In the genomic region with DNA sequence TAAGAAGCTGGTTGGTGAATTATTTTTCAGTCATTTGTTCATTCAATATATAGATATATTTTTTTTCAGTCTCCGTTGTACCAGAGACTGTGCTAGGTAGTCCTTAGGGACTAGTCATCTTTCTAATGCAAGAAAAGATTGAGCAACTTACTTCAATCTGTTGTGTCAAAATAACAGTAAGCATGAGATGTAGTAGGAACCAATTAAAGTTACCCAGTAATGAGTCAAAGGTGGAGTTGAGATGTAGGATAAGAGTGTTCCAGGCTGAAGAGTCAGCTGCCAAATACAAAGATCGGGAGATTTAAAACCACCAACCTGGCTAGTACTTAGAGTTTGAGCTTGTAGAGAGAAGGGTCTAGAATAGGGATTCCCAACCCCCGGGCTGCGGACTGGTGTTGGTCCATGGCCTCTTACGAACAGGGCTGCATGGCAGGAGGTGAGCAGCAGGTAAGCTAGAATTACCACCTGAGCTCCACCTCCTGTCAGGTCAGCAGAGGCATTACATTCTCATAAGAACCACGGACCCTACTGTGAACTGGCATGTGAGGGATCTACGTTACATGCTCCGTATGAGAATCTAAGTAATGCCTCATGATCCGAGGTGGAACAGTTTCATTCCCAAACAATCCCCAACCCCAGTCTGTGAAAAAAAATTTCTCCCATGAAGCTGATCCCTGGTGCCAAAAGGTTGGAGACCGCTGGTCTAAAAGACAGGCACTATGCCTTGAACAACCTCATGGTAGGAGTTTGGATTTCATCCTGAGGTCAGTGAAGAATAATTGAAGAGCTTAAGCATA, we compare ENCODE assay signal across 18 cellular contexts.
DNase-seq lines count a peak whose midpoint lies in the region; TF ChIP-seq lines count a peak whose summit lies in the region.
"Had no signal": no experiment of that assay in that cellular context is flagged by ENCODE, and none has a peak within 500 bp of the region (broad histone marks: within the 10 kb centered on the region; RNA-seq: fewer than 3 reads in every experiment).

No MANE protein-coding gene starts in this region.

- no peak for TF ChIP-seq CTCF in endodermal cell (conservative IDR thresholded peaks at IDR 0.05)

- DNase-seq in G401 (ENCODE audit: low spot score) (peak; percentile 65), NCI-H69 (lab: John Stamatoyannopoulos, UW) (peak; percentile 16), endodermal cell (peak; percentile 67), neuronal stem cell (ENCODE audit: low spot score) (no peak), NCI-H1694 (lab: John Stamatoyannopoulos, UW) (no peak), SIG-M5 treated with dmso at 0.1 percent for 504 hours (lab: John Stamatoyannopoulos, UW; ENCODE audit: unreplicated experiment) (no peak), H4 (ENCODE audit: low spot score) (no peak)
- DNase-seq: DMS79; NCI-H1048; NCI-H1436; NCI-H510A; NK-92 treated with Interleukin-12 subunit alpha and Interleukin-12 subunit beta, amount 100 ng/mL, for 24 hours; SIG-M5; T-cell had no signal

- H2BK15ac ChIP-seq in neuronal stem cell (ENCODE audit: low read length) = no peak overlapping the region

- H3K4me1 Mint-ChIP-seq in endodermal cell = peaks cover 11% of the 10 kb centered on the region
- H3K4me1 Mint-ChIP-seq: B cell, CD14-positive monocyte, IgD-negative memory B cell, T-cell had no signal

- in situ Hi-C loops in G401 (cut with HindIII; ENCODE audit: low sequenced_read_pairs) = no loop called here

- H3K4ac ChIP-seq in neuronal stem cell (ENCODE audit: low read length) = no peak overlapping the region

- H2AK5ac ChIP-seq in neuronal stem cell (ENCODE audit: low read depth, low read length) = peak overlapping the region; percentile 17

- H3K4me3 Mint-ChIP-seq in endodermal cell = no peak overlapping the region
- H3K4me3 Mint-ChIP-seq: B cell, CD14-positive monocyte, T-cell had no signal

- H3K27ac ChIP-seq in endodermal cell (ENCODE audit: low read depth, low read length) (no peak overlapping the region), neuronal stem cell (replicated peaks; ENCODE audit: low read length) (no peak overlapping the region)
- H3K27ac ChIP-seq: GM23248 had no signal

- H3K14ac ChIP-seq in neuronal stem cell (ENCODE audit: low read length) = no peak overlapping the region

- no peaks in the 10 kb centered on the region for H3K79me1 ChIP-seq in neuronal stem cell (ENCODE audit: low read depth, low read length)

- no peak overlapping the region for H2BK5ac ChIP-seq in neuronal stem cell (ENCODE audit: low read length)

- H2BK12ac ChIP-seq in neuronal stem cell (ENCODE audit: low read length) = no peak overlapping the region

- H3K9me3 ChIP-seq in endodermal cell (ENCODE audit: control insufficient read depth, low read length) = no peaks in the 10 kb centered on the region
- H3K9me3 ChIP-seq in neuronal stem cell (replicated peaks in 1 of 2; ENCODE audit: control insufficient read depth in 2 of 2, insufficient read depth in 1 of 2, low read depth in 1 of 2, low read length in 2 of 2) = no peaks in the 10 kb centered on the region

- H3K23ac ChIP-seq in neuronal stem cell (ENCODE audit: low read depth, low read length, poor library complexity) = no peak overlapping the region

- H3K27ac Mint-ChIP-seq in endodermal cell = no peak overlapping the region
- H3K27ac Mint-ChIP-seq: B cell, CD14-positive monocyte, IgD-negative memory B cell, T-cell had no signal

- no peaks in the 10 kb centered on the region for H3K27me3 Mint-ChIP-seq in endodermal cell (ENCODE audit: insufficient read depth)
- H3K27me3 Mint-ChIP-seq: B cell, IgD-negative memory B cell, T-cell had no signal

- H2BK120ac ChIP-seq in neuronal stem cell (ENCODE audit: low read depth, low read length) = no peak overlapping the region

- no peaks in the 10 kb centered on the region for H3K36me3 Mint-ChIP-seq in endodermal cell (ENCODE audit: low read depth)
- H3K36me3 Mint-ChIP-seq: CD14-positive monocyte, IgD-negative memory B cell, T-cell had no signal

- peak overlapping the region; percentile 46 for H3K18ac ChIP-seq in neuronal stem cell (ENCODE audit: low read length)

- no peak overlapping the region for H3K4me3 ChIP-seq in endodermal cell (ENCODE audit: low read length)
- no peak overlapping the region for H3K4me3 ChIP-seq in neuronal stem cell (ENCODE audit: low read length in 2 of 2)
- H3K4me3 ChIP-seq: GM23248 had no signal

- no peaks in the 10 kb centered on the region for H3K27me3 ChIP-seq in endodermal cell (ENCODE audit: control insufficient read depth, insufficient read depth, low read length, poor library complexity, severe bottlenecking)
- H3K27me3 ChIP-seq in neuronal stem cell (ENCODE audit: control insufficient read depth in 3 of 3, insufficient read depth in 3 of 3, low read depth in 1 of 3, low read length in 3 of 3) = no peaks in the 10 kb centered on the region

- 90 to 100% methylated on average over 3 to 10 of the region's 10 CpGs for WGBS in endodermal cell (ENCODE audit: insufficient coverage in 1 of 2, insufficient read length in 1 of 2), 2 experiments
- WGBS in neuronal stem cell (ENCODE audit: extremely low coverage in 2 of 2, insufficient read length in 2 of 2, insufficient replicate concordance in 1 of 2), 2 donors = no CpG with 5 or more reads among the region's 10 CpGs

- no peaks in the 10 kb centered on the region for H3K9me3 Mint-ChIP-seq in endodermal cell
- H3K9me3 Mint-ChIP-seq: CD14-positive monocyte had no signal

- no peak overlapping the region for H3K9ac ChIP-seq in endodermal cell (ENCODE audit: extremely low read depth, low read length, poor library complexity, severe bottlenecking)
- no peak overlapping the region for H3K9ac ChIP-seq in neuronal stem cell (ENCODE audit: low read depth, low read length, poor library complexity)
- H3K9ac ChIP-seq: GM23248 had no signal

- H3K4me1 ChIP-seq in endodermal cell (ENCODE audit: control insufficient read depth, insufficient read depth, low read length) (no peaks in the 10 kb centered on the region), neuronal stem cell (ENCODE audit: control insufficient read depth in 2 of 2, insufficient read depth in 1 of 2, low read depth in 1 of 2, low read length in 2 of 2) (no peaks in the 10 kb centered on the region)

- no peak overlapping the region for H3K4me2 ChIP-seq in neuronal stem cell (ENCODE audit: insufficient read depth, low read length, poor library complexity, severe bottlenecking)

- no peaks in the 10 kb centered on the region for H3K36me3 ChIP-seq in endodermal cell (ENCODE audit: control insufficient read depth, insufficient read depth, low read length)
- no peaks in the 10 kb centered on the region for H3K36me3 ChIP-seq in neuronal stem cell (replicated peaks in 1 of 2; ENCODE audit: control insufficient read depth in 2 of 2, insufficient read depth in 2 of 2, low read length in 2 of 2)

- no peak overlapping the region for H4K91ac ChIP-seq in neuronal stem cell (ENCODE audit: low read depth, low read length, poor library complexity)

- H2AFZ ChIP-seq in neuronal stem cell (ENCODE audit: low read length) = no peak overlapping the region
- H2AFZ ChIP-seq: GM23248 had no signal

- no peak overlapping the region for H4K8ac ChIP-seq in neuronal stem cell (ENCODE audit: low read depth, low read length)

Comparison
In these comparisons a context has a peak if more than half of its experiments do, and no peak if none do; other contexts are left out.
1. DNase-seq: peak in G401 (single experiment), NCI-H69 (single experiment) and endodermal cell (single experiment); none in neuronal stem cell (single experiment), NCI-H1694 (single experiment), SIG-M5 treated with dmso at 0.1 percent for 504 hours (single experiment) and H4 (single experiment).